In genomic region chr3:123755085-123755484, GRCh38 we compare ENCODE assay signal across 1 cellular context.
TF ChIP-seq lines count a peak whose summit lies in the region.

No MANE protein-coding gene starts in this region.

TF ChIP-seq in IMR-90, 13 proteins besides CTCF, POLR2A, EP300 and RAD21 (continued from another document):
- TF ChIP-seq ELK1 (IDR thresholded peaks at IDR 0.05; ENCODE audit: borderline replicate concordance, low read depth, low read length) (no peak), RCOR1 (IDR thresholded peaks at IDR 0.05; ENCODE audit: insufficient replicate concordance, low read length) (no peak), SMC3 (IDR thresholded peaks at IDR 0.05; ENCODE audit: low read depth, low read length) (no peak), USF2 (IDR thresholded peaks at IDR 0.05; ENCODE audit: low read depth, low read length) (no peak), BHLHE40 (IDR thresholded peaks at IDR 0.05; ENCODE audit: low read depth, low read length) (no peak)
TF ChIP-seq in IMR-90: peak in this region for 0.
